ENCODE assay signal across 11 cellular contexts in genomic region chr11:96267001-96267489, GRCh38.
A peak's percentile ranks its signal among the peaks of the same experiment; 100 is the strongest.
DNase-seq lines count a peak whose midpoint lies in the region; ATAC-seq and TF ChIP-seq lines count a peak whose summit lies in the region.
"Had no signal": no experiment of that assay in that cellular context is flagged by ENCODE, and none has a peak within 500 bp of the region (broad histone marks: within the 10 kb centered on the region; RNA-seq: fewer than 3 reads in every experiment).

No MANE protein-coding gene starts in this region.

- no peaks in the 10 kb centered on the region for H3K36me3 ChIP-seq in BE2C

- intact Hi-C loops in CD14-positive monocyte (cut with micrococcal nuclease): loop anchor here (5.0 to 10.0 kb wide), 3 partner anchors 35 to 68 kb away; no protein-coding TSS in a partner anchor

- peaks cover 0 to 11% (median 5%) of the 10 kb centered on the region in 7 donors for H3K9me3 Mint-ChIP-seq in CD14-positive monocyte
- H3K9me3 Mint-ChIP-seq in HFFc6: no peaks in the 10 kb centered on the region
- H3K9me3 Mint-ChIP-seq in brain: peaks cover 0 to 4% (median 0%) of the 10 kb centered on the region in 5 experiments
- H3K9me3 Mint-ChIP-seq in natural killer cell treated with Interleukin-12 subunit alpha and Interleukin-12 subunit beta and Interleukin-15 and Interleukin-18, amount 100 ng/mL, for 72 hours: peaks cover 6% of the 10 kb centered on the region

- TF ChIP-seq CTCF in CD14-positive monocyte (IDR thresholded peaks at IDR 0.05) (no peak), HFFc6 (IDR thresholded peaks at IDR 0.05) (no peak), brain (conservative IDR thresholded peaks at IDR 0.05) (no peak), BE2C (IDR thresholded peaks at IDR 0.05; ENCODE audit: low read depth, low read length) (no peak)

- H3K4me3 Mint-ChIP-seq in CD14-positive monocyte (peak overlapping the region; percentile 43 to 49), HFFc6 (peak overlapping the region; percentile 12; the same call in 1 of the 2 replicates), brain (peak overlapping the region in 2 of 5 experiments; percentile 6 to 42)
- H3K4me3 Mint-ChIP-seq in natural killer cell treated with Interleukin-12 subunit alpha and Interleukin-12 subunit beta and Interleukin-15 and Interleukin-18, amount 100 ng/mL, for 72 hours: peak overlapping the region; percentile 68

- no peak for ATAC-seq in natural killer cell treated with Interleukin-12 subunit alpha and Interleukin-12 subunit beta and Interleukin-15 and Interleukin-18, amount 100 ng/mL, for 72 hours
- ATAC-seq in GM21360 (IDR thresholded peaks at IDR 0.05; ENCODE audit: unreplicated experiment): no peak

- peaks cover 9 to 14% of the 10 kb centered on the region in 2 donors for H3K36me3 Mint-ChIP-seq in CD14-positive monocyte
- peaks cover 50% of the 10 kb centered on the region for H3K36me3 Mint-ChIP-seq in HFFc6 (ENCODE audit: low read depth)
- H3K36me3 Mint-ChIP-seq in brain: peaks cover 15% of the 10 kb centered on the region
- peaks cover 6% of the 10 kb centered on the region for H3K36me3 Mint-ChIP-seq in natural killer cell treated with Interleukin-12 subunit alpha and Interleukin-12 subunit beta and Interleukin-15 and Interleukin-18, amount 100 ng/mL, for 72 hours

- no peaks in the 10 kb centered on the region for H3K4me1 ChIP-seq in BE2C

- DNase-seq in CD14-positive monocyte (ENCODE audit: low spot score) (no peak), HFFc6 (no peak), NCI-H69 (lab: John Stamatoyannopoulos, UW) (no peak), BE2C (no peak), NCI-H2196 treated with DMSO at 0.1 percent for 48 hours (lab: John Stamatoyannopoulos, UW; ENCODE audit: unreplicated experiment) (no peak)
- no peak for DNase-seq in natural killer cell treated with Interleukin-12 subunit alpha and Interleukin-12 subunit beta and Interleukin-15 and Interleukin-18, amount 100 ng/mL, for 72 hours (ENCODE audit: low spot score)
- DNase-seq: NCI-H2029, SHP77 treated with DMSO at 0.1 percent for 48 hours, trophoblast cell had no signal

- H3K27ac Mint-ChIP-seq in CD14-positive monocyte (peak overlapping the region; percentile 75 to 90 (median 80)), HFFc6 (peak overlapping the region; percentile 53), brain (peak overlapping the region in 3 of 5 experiments; percentile 42 to 80 (median 54))
- peak overlapping the region; percentile 67 to 98 for H3K27ac Mint-ChIP-seq in natural killer cell treated with Interleukin-12 subunit alpha and Interleukin-12 subunit beta and Interleukin-15 and Interleukin-18, amount 100 ng/mL, for 72 hours

- peaks cover 0 to 2% (median 0%) of the 10 kb centered on the region in 3 donors for H3K27me3 Mint-ChIP-seq in CD14-positive monocyte (ENCODE audit: low read depth in 3 of 3)
- H3K27me3 Mint-ChIP-seq in HFFc6 (ENCODE audit: insufficient read depth): peaks cover 5% of the 10 kb centered on the region
- H3K27me3 Mint-ChIP-seq in brain: peaks cover 6% of the 10 kb centered on the region
- no peaks in the 10 kb centered on the region for H3K27me3 Mint-ChIP-seq in natural killer cell treated with Interleukin-12 subunit alpha and Interleukin-12 subunit beta and Interleukin-15 and Interleukin-18, amount 100 ng/mL, for 72 hours

- no peaks in the 10 kb centered on the region for H3K27me3 ChIP-seq in BE2C

- H3K4me3 ChIP-seq in BE2C (ENCODE audit: low read depth, low read length): no peak overlapping the region

- no peaks in the 10 kb centered on the region for H3K9me3 ChIP-seq in BE2C

- H3K4me1 Mint-ChIP-seq in CD14-positive monocyte (peaks cover 60% of the 10 kb centered on the region), HFFc6 (ENCODE audit: low read depth) (peaks cover 72% of the 10 kb centered on the region), brain (peaks cover 28% of the 10 kb centered on the region)
- peaks cover 64 to 70% of the 10 kb centered on the region in 2 donors for H3K4me1 Mint-ChIP-seq in natural killer cell treated with Interleukin-12 subunit alpha and Interleukin-12 subunit beta and Interleukin-15 and Interleukin-18, amount 100 ng/mL, for 72 hours (ENCODE audit: low read depth in 2 of 2)
